8 cellular contexts compared by ENCODE assay signal in the genomic region with DNA sequence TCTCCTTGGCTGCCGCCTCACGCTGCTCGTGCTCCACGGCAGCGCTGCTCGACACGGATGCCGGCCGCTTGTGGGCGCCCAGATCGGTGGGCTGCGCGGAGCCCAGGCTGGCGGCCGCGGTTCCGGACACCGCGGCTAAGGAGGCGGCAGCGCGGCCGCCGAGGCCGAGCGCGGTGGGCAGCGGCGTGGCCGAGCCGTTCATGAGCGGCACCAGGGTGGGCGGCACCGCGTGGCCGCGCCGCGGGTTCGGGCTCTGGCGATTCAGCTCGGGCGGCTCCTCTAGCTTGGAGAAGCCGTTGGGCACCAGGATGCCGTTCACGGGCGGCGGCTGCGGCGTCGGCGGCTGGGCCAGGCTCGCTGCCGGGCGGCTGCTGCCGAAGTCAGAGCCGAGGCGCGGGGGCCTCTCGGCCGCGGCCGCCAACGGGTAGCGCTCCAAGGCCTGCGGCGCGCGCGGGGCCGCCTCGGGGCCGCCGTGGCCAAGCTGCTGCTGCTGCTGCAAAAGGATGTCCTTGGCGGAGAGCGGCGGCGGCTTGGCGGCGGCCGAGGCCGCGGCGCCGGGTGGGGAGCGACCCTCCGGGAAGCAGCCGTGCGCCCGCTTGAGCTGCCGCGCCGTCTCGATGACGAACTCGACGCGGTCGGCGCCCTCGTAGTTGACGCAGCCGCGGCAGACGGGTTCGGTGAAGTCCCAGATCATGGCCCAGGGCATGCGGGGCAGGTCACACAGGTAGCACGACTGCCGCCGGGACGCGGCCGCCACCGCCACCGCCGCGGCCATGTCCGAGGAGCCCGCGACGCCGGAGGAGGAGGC. TPM values are rescaled to one million over a fixed set of nuclear protein-coding genes. Genes with fewer than 3 reads are reported as not detected.
DNase-seq lines count a peak whose midpoint lies in the region; ATAC-seq and TF ChIP-seq lines count a peak whose summit lies in the region.

No MANE protein-coding gene starts in this region.

- H2BK5ac ChIP-seq in trophoblast cell (ENCODE audit: low read depth, low read length, poor library complexity), result peak overlapping the region; percentile 93

- peaks cover 49% of the 10 kb centered on the region for H3K36me3 Mint-ChIP-seq in activated T-helper 2 cell treated with anti-CD3 and anti-CD28 coated beads, Interferon-gamma antibody, Interleukin-2, Interleukin-4, amounts not matched to agents 10 μg/mL and 5 μg/mL and 100 μg/mL, durations not matched to agents 14 hours and 24 hours and 36 hours (ENCODE audit: low read depth)

- H3K27ac ChIP-seq in OCI-LY3 (ENCODE audit: low read length) (peak overlapping the region; percentile 83), trophoblast cell (ENCODE audit: low read depth, low read length) (peak overlapping the region; percentile 100)

- peaks cover 44% of the 10 kb centered on the region for H3K4me1 Mint-ChIP-seq in activated T-helper 2 cell treated with anti-CD3 and anti-CD28 coated beads, Interferon-gamma antibody, Interleukin-2, Interleukin-4, amounts not matched to agents 10 μg/mL and 5 μg/mL and 100 μg/mL, durations not matched to agents 14 hours and 24 hours and 36 hours (ENCODE audit: low read depth)

- no peak overlapping the region for H3K23ac ChIP-seq in trophoblast cell (ENCODE audit: low read length)

- H3K4me3 ChIP-seq in OCI-LY3 (ENCODE audit: low read length) (peak overlapping the region; percentile 75), foreskin fibroblast (ENCODE audit: low read depth in 1 of 2, low read length in 2 of 2) (peak overlapping the region; percentile 64 to 74), trophoblast cell (ENCODE audit: low read depth, low read length) (peak overlapping the region; percentile 97)

- peaks cover 47% of the 10 kb centered on the region for H3K79me1 ChIP-seq in trophoblast cell (ENCODE audit: low read length)

- no peak overlapping the region for H2AFZ ChIP-seq in OCI-LY3 (ENCODE audit: low read depth, low read length)
- H2AFZ ChIP-seq in trophoblast cell (ENCODE audit: insufficient read depth, low read length, poor library complexity), result peak overlapping the region; percentile 61

- H2AK5ac ChIP-seq in trophoblast cell (ENCODE audit: low read length), result peak overlapping the region; percentile 99

- peak overlapping the region; percentile 100 for H3K18ac ChIP-seq in trophoblast cell (ENCODE audit: low read length)

- H3K79me2 ChIP-seq in OCI-LY3 (ENCODE audit: low read length), result peaks cover 57% of the 10 kb centered on the region
- peaks cover 42% of the 10 kb centered on the region for H3K79me2 ChIP-seq in trophoblast cell (ENCODE audit: control insufficient read depth, insufficient read depth, low read length, poor library complexity)

- H3K36me3 ChIP-seq in OCI-LY3 (replicated peaks; ENCODE audit: low read depth, low read length) (peaks cover 41% of the 10 kb centered on the region), trophoblast cell (ENCODE audit: control insufficient read depth in 1 of 2, insufficient read depth in 2 of 2, low read length in 2 of 2) (peaks cover 19 to 21% of the 10 kb centered on the region in 2 experiments)

- intact Hi-C loops in activated T-helper 2 cell treated with anti-CD3 and anti-CD28 coated beads, Interferon-gamma antibody, Interleukin-2, Interleukin-4, amounts not matched to agents 10 μg/mL and 5 μg/mL and 100 μg/mL, durations not matched to agents 14 hours and 24 hours and 36 hours (cut with micrococcal nuclease), result loop anchor here (10.0 kb wide), 2 partner anchors 204 to 234 kb away; a partner anchor contains a TSS

- in situ Hi-C loops in GM13976 (cut with MboI; ENCODE audit: low sequenced_read_pairs, unreplicated experiment), result loop anchor here (25.0 kb wide), 2 partner anchors 228 to 353 kb away; no protein-coding TSS in a partner anchor

- H4K12ac ChIP-seq in trophoblast cell (ENCODE audit: low read depth, low read length), result peak overlapping the region; percentile 65

- H3K4ac ChIP-seq in trophoblast cell (ENCODE audit: low read depth, low read length), result peak overlapping the region; percentile 89

- peak overlapping the region; percentile 79 for H3K27ac Mint-ChIP-seq in activated T-helper 2 cell treated with anti-CD3 and anti-CD28 coated beads, Interferon-gamma antibody, Interleukin-2, Interleukin-4, amounts not matched to agents 10 μg/mL and 5 μg/mL and 100 μg/mL, durations not matched to agents 14 hours and 24 hours and 36 hours

- H4K91ac ChIP-seq in trophoblast cell (ENCODE audit: low read depth, low read length), result peak overlapping the region; percentile 99

- ATAC-seq in HG02571 (IDR thresholded peaks at IDR 0.05; ENCODE audit: unreplicated experiment), result no peak

- no peak for TF ChIP-seq CTCF in GM13976 (IDR thresholded peaks at IDR 0.05; ENCODE audit: borderline replicate concordance, control extremely low read depth, extremely low read depth, insufficient read depth, missing control alignments)
- TF ChIP-seq CTCF in OCI-LY3 (IDR thresholded peaks at IDR 0.05; ENCODE audit: low read depth, low read length), result peak; percentile 34; the same call in 1 of the 2 replicates
- TF ChIP-seq CTCF in foreskin fibroblast (IDR thresholded peaks at IDR 0.05; ENCODE audit: low read depth, low read length), result no peak

- H3K4me3 Mint-ChIP-seq in activated T-helper 2 cell treated with anti-CD3 and anti-CD28 coated beads, Interferon-gamma antibody, Interleukin-2, Interleukin-4, amounts not matched to agents 10 μg/mL and 5 μg/mL and 100 μg/mL, durations not matched to agents 14 hours and 24 hours and 36 hours (ENCODE audit: low read depth), result peak overlapping the region; percentile 96

- peak overlapping the region; percentile 98 for H3K14ac ChIP-seq in trophoblast cell (ENCODE audit: low read length)

- H3K9me3 Mint-ChIP-seq in activated T-helper 2 cell treated with anti-CD3 and anti-CD28 coated beads, Interferon-gamma antibody, Interleukin-2, Interleukin-4, amounts not matched to agents 10 μg/mL and 5 μg/mL and 100 μg/mL, durations not matched to agents 14 hours and 24 hours and 36 hours, result no peaks in the 10 kb centered on the region

- peak; percentile 54 for DNase-seq in GM13976 (ENCODE audit: low spot score)
- DNase-seq in activated T-helper 2 cell treated with anti-CD3 and anti-CD28 coated beads, Interferon-gamma antibody, Interleukin-2, Interleukin-4, amounts not matched to agents 10 μg/mL and 5 μg/mL and 100 μg/mL, durations not matched to agents 14 hours and 24 hours and 36 hours (ENCODE audit: low spot score), result peak; percentile 63
- peak in 1 of 2 donors; percentile 70 for DNase-seq in foreskin fibroblast
- peak; percentile 65 to 78 for DNase-seq in trophoblast cell
- DNase-seq in NCI-H1930 (lab: John Stamatoyannopoulos, UW), result no peak
- DNase-seq in middle frontal gyrus (ENCODE audit: extremely low spot score, low spot score), result no peak

- H2BK120ac ChIP-seq in trophoblast cell (ENCODE audit: insufficient read depth, low read length, poor library complexity), result peak overlapping the region; percentile 94

- H3K4me1 ChIP-seq in OCI-LY3 (ENCODE audit: low read length) (peaks cover 73% of the 10 kb centered on the region), trophoblast cell (ENCODE audit: control insufficient read depth in 1 of 2, insufficient read depth in 2 of 2, low read length in 2 of 2) (peaks cover 24 to 29% of the 10 kb centered on the region in 2 experiments)

- no CpG with 5 or more reads among the region's 122 CpGs for WGBS in trophoblast cell (ENCODE audit: extremely low coverage, insufficient coverage, insufficient read length)

- H3K9ac ChIP-seq in OCI-LY3 (ENCODE audit: low read length) (peak overlapping the region; percentile 72), trophoblast cell (ENCODE audit: low read length) (peak overlapping the region; percentile 98)

- no peaks in the 10 kb centered on the region for H3K27me3 ChIP-seq in OCI-LY3 (ENCODE audit: low read depth, low read length)
- no peaks in the 10 kb centered on the region for H3K27me3 ChIP-seq in trophoblast cell (ENCODE audit: insufficient read depth, low read length)

- H3K27me3 Mint-ChIP-seq in activated T-helper 2 cell treated with anti-CD3 and anti-CD28 coated beads, Interferon-gamma antibody, Interleukin-2, Interleukin-4, amounts not matched to agents 10 μg/mL and 5 μg/mL and 100 μg/mL, durations not matched to agents 14 hours and 24 hours and 36 hours (ENCODE audit: low read depth), result peaks cover 2% of the 10 kb centered on the region

- H2BK12ac ChIP-seq in trophoblast cell (ENCODE audit: low read length), result peak overlapping the region; percentile 56

- H3K4me2 ChIP-seq in OCI-LY3 (ENCODE audit: low read length), result peak overlapping the region; percentile 80
- peak overlapping the region; percentile 80 for H3K4me2 ChIP-seq in trophoblast cell (ENCODE audit: low read length)

- no peaks in the 10 kb centered on the region for H3K9me3 ChIP-seq in OCI-LY3 (ENCODE audit: insufficient read depth, low read length)
- no peaks in the 10 kb centered on the region for H3K9me3 ChIP-seq in trophoblast cell (ENCODE audit: insufficient read depth, low read depth, low read length)

- H4K20me1 ChIP-seq in OCI-LY3 (ENCODE audit: insufficient read depth, low read length), result peaks cover 41% of the 10 kb centered on the region

- peak overlapping the region; percentile 89 for H4K8ac ChIP-seq in trophoblast cell (ENCODE audit: low read depth, low read length)

RNA-seq across cellular contexts. Expression of a gene that starts 1.1 kb away (rescaled TPM):
- 276 and 292 TPM in 2 replicates for total RNA-seq in activated T-helper 2 cell treated with anti-CD3 and anti-CD28 coated beads, Interferon-gamma antibody, Interleukin-2, Interleukin-4, amounts not matched to agents 10 μg/mL and 5 μg/mL and 100 μg/mL, durations not matched to agents 14 hours and 24 hours and 36 hours
- 147 and 150 TPM in 2 replicates for polyA plus RNA-seq in trophoblast cell (2013)

Comparison
In these comparisons a context has a peak if more than half of its experiments do, and no peak if none do; other contexts are left out.
1. DNase-seq: peak in GM13976 (single experiment), activated T-helper 2 cell treated with anti-CD3 and anti-CD28 coated beads, Interferon-gamma antibody, Interleukin-2, Interleukin-4, amounts not matched to agents 10 μg/mL and 5 μg/mL and 100 μg/mL, durations not matched to agents 14 hours and 24 hours and 36 hours (single experiment) and trophoblast cell (2 of 2); none in NCI-H1930 (0 of 2) and middle frontal gyrus (single experiment).
2. Peak in every context shown above with its lines, with median percentiles within 50 percentile points of each other: H3K4me3 ChIP-seq.